19 cellular contexts compared by ENCODE assay signal in genomic region chr22:49303781-49304461, GRCh38.
A peak's percentile ranks its signal among the peaks of the same experiment; 100 is the strongest.
DNase-seq lines count a peak whose midpoint lies in the region; ATAC-seq, FAIRE-seq and TF ChIP-seq lines count a peak whose summit lies in the region.
"Had no signal": no experiment of that assay in that cellular context is flagged by ENCODE, and none has a peak within 500 bp of the region (broad histone marks: within the 10 kb centered on the region; RNA-seq: fewer than 3 reads in every experiment).

No MANE protein-coding gene starts in this region.

- H3K27me3 ChIP-seq in MG63, result no peaks in the 10 kb centered on the region

- no peak for ATAC-seq in left cardiac atrium
- ATAC-seq in stimulated activated effector memory CD8-positive, alpha-beta T cell treated with anti-CD3 and anti-CD28 coated beads, Interleukin-12 subunit alpha, Interleukin-12 subunit beta, amount 100 ng/mL, for 72 hours, result no peak

- peaks cover 24% of the 10 kb centered on the region for H3K27me3 Mint-ChIP-seq in chondrocyte (ENCODE audit: low read depth)

- H3K36me3 Mint-ChIP-seq in chondrocyte (ENCODE audit: low read depth), result no peaks in the 10 kb centered on the region
- peaks cover 5% of the 10 kb centered on the region for H3K36me3 Mint-ChIP-seq in stimulated activated effector memory CD8-positive, alpha-beta T cell treated with anti-CD3 and anti-CD28 coated beads, Interleukin-12 subunit alpha, Interleukin-12 subunit beta, amount 100 ng/mL, for 72 hours
- H3K36me3 Mint-ChIP-seq: CD4-positive, alpha-beta memory T cell had no signal

- H3K4me1 Mint-ChIP-seq in chondrocyte (ENCODE audit: low read depth), result no peaks in the 10 kb centered on the region
- no peaks in the 10 kb centered on the region for H3K4me1 Mint-ChIP-seq in stimulated activated effector memory CD8-positive, alpha-beta T cell treated with anti-CD3 and anti-CD28 coated beads, Interleukin-12 subunit alpha, Interleukin-12 subunit beta, amount 100 ng/mL, for 72 hours
- H3K4me1 Mint-ChIP-seq: activated B cell treated with CpG ODN at 0.5 μM for 24 hours had no signal

- no peak overlapping the region for H3K4me3 Mint-ChIP-seq in chondrocyte (ENCODE audit: unreplicated experiment)
- H3K4me3 Mint-ChIP-seq in stimulated activated effector memory CD8-positive, alpha-beta T cell treated with anti-CD3 and anti-CD28 coated beads, Interleukin-12 subunit alpha, Interleukin-12 subunit beta, amount 100 ng/mL, for 72 hours, result no peak overlapping the region
- H3K4me3 Mint-ChIP-seq: activated B cell treated with CpG ODN at 0.5 μM for 24 hours; activated naive CD4-positive, alpha-beta T cell treated with anti-CD3 and anti-CD28 coated beads for 36 hours; CD4-positive, alpha-beta memory T cell; T-helper 2 cell treated with Interferon-gamma antibody and Interleukin-4, amounts not matched to agents 5 μg/mL and 100 μg/mL, for 36 hours had no signal

- intact Hi-C loops in cardiac septum (cut with DNase I), result loop anchor here (2.0 kb wide), 1 partner anchor 257 kb away; no protein-coding TSS in a partner anchor
- intact Hi-C loops in left cardiac atrium (cut with DNase I), result loop anchor here (2.0 kb wide), 1 partner anchor 257 kb away; no protein-coding TSS in a partner anchor

- DNase-seq in cardiac septum (ENCODE audit: low spot score) (peak; percentile 65), left cardiac atrium (no peak), chondrocyte (ENCODE audit: low spot score) (peak; percentile 86), mucosa of gallbladder (ENCODE audit: low spot score) (peak; percentile 7), ureter (ENCODE audit: low spot score) (peak; percentile 38), MG63 (no peak), frontal cortex (ENCODE audit: low spot score in 2 of 2) (no peak)
- no peak for DNase-seq in stimulated activated effector memory CD8-positive, alpha-beta T cell treated with anti-CD3 and anti-CD28 coated beads, Interleukin-12 subunit alpha, Interleukin-12 subunit beta, amount 100 ng/mL, for 72 hours (ENCODE audit: low spot score in 2 of 2)
- DNase-seq: activated B cell treated with CpG ODN at 0.5 μM for 24 hours; activated naive CD4-positive, alpha-beta T cell treated with anti-CD3 and anti-CD28 coated beads for 36 hours; CD4-positive, alpha-beta memory T cell; HCEC 1CT; NCI-H1436; NCI-H748 treated with DMSO at 0.1 percent for 48 hours; stimulated activated CD4-positive, alpha-beta T cell treated with anti-CD3 and anti-CD28 coated beads, Interleukin-12 subunit alpha, Interleukin-12 subunit beta, amount 100 ng/mL, for 4 hours had no signal

- H3K9me3 ChIP-seq in MG63, result no peaks in the 10 kb centered on the region

- H3K27ac Mint-ChIP-seq in chondrocyte (ENCODE audit: unreplicated experiment), result no peak overlapping the region
- no peak overlapping the region for H3K27ac Mint-ChIP-seq in stimulated activated effector memory CD8-positive, alpha-beta T cell treated with anti-CD3 and anti-CD28 coated beads, Interleukin-12 subunit alpha, Interleukin-12 subunit beta, amount 100 ng/mL, for 72 hours
- H3K27ac Mint-ChIP-seq: activated B cell treated with CpG ODN at 0.5 μM for 24 hours; activated naive CD4-positive, alpha-beta T cell treated with anti-CD3 and anti-CD28 coated beads for 36 hours; CD4-positive, alpha-beta memory T cell; T-helper 2 cell treated with Interferon-gamma antibody and Interleukin-4, amounts not matched to agents 5 μg/mL and 100 μg/mL, for 36 hours had no signal

- no peak for TF ChIP-seq CTCF in chondrocyte (IDR thresholded peaks at IDR 0.05)

- no peaks in the 10 kb centered on the region for H3K9me3 Mint-ChIP-seq in chondrocyte (ENCODE audit: low read depth)
- no peaks in the 10 kb centered on the region for H3K9me3 Mint-ChIP-seq in stimulated activated effector memory CD8-positive, alpha-beta T cell treated with anti-CD3 and anti-CD28 coated beads, Interleukin-12 subunit alpha, Interleukin-12 subunit beta, amount 100 ng/mL, for 72 hours
- H3K9me3 Mint-ChIP-seq: activated B cell treated with CpG ODN at 0.5 μM for 24 hours; activated naive CD4-positive, alpha-beta T cell treated with anti-CD3 and anti-CD28 coated beads for 36 hours; T-helper 2 cell treated with Interferon-gamma antibody and Interleukin-4, amounts not matched to agents 5 μg/mL and 100 μg/mL, for 36 hours had no signal

- no peak overlapping the region for H3K4me3 ChIP-seq in MG63
- H3K4me3 ChIP-seq: hepatocyte had no signal

- H3K36me3 ChIP-seq in MG63, result no peaks in the 10 kb centered on the region

- FAIRE-seq in frontal cortex (lab: Jason Lieb, UNC), result no peak
- FAIRE-seq: endometrium, keratinocyte had no signal

Comparison
In these comparisons a context has a peak if more than half of its experiments do, and no peak if none do; other contexts are left out.
1. DNase-seq: peak in cardiac septum (single experiment), chondrocyte (single experiment), mucosa of gallbladder (single experiment) and ureter (single experiment); none in left cardiac atrium (single experiment), MG63 (single experiment), stimulated activated effector memory CD8-positive, alpha-beta T cell treated with anti-CD3 and anti-CD28 coated beads, Interleukin-12 subunit alpha, Interleukin-12 subunit beta, amount 100 ng/mL, for 72 hours (0 of 2) and frontal cortex (0 of 2).